In the genomic region with DNA sequence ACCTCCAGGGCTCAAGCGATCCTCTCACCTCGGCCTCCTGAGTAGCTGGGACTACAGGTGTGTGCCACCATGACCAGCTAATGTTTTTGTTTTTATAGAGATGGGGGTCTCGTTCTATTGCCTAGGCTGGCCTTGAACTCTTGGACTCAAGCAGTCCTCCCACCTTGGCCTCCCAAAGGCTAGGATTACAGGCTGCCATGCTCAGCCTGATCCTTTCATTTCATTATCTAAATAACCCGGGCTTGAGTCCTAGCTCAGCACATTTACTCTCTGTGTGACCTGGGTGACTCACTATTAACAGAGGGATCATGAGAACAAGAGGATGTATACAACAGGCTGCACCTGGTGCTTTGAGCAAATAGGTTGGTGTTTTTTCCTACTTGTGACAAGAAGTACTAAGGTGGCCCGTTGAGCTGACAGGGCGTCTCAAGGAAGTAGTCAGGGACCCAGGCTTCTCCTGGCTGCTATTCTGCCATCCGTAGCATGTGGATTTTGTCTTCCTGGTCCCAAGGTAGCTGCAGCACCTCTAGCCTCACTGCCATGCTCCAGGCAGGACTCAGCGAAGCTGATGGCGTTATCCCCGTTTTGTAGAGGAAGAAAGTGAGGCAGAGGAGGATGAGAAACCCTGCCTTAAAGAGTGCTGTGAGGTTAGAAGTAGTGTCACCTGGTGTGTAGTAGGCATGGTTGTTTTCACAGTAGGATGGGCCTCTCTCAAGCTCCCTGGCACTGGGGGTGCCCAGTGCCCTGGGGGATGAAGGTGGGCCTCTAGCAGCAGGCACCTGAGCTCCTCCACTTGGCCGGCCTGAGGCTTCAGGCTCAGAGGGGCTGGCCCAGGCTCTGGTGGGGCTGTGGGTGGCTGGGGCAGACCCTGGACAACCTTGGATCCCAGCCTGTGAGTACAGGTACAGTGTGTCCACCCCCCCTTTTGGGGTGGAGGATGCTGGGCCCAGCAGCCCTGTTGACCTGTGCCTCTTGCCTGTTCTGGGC, we compare ENCODE assay signal across 16 cellular contexts.
A peak's percentile ranks its signal among the peaks of the same experiment; 100 is the strongest.
DNase-seq lines count a peak whose midpoint lies in the region; ATAC-seq, FAIRE-seq and TF ChIP-seq lines count a peak whose summit lies in the region.
"Had no signal": no experiment of that assay in that cellular context is flagged by ENCODE, and none has a peak within 500 bp of the region (broad histone marks: within the 10 kb centered on the region; RNA-seq: fewer than 3 reads in every experiment).

No MANE protein-coding gene starts in this region.

- no peak for ATAC-seq in K562
- ATAC-seq in naive thymus-derived CD4-positive, alpha-beta T cell, result no peak
- ATAC-seq: left lobe of liver had no signal

- H3K36me3 Mint-ChIP-seq in Calu3 (ENCODE audit: insufficient read depth, unreplicated experiment), result no peaks in the 10 kb centered on the region
- peaks cover 0 to 4% (median 0%) of the 10 kb centered on the region in 5 donors for H3K36me3 Mint-ChIP-seq in naive thymus-derived CD4-positive, alpha-beta T cell

- no peaks in the 10 kb centered on the region for H3K36me3 ChIP-seq in HUES48 (ENCODE audit: control insufficient read depth, insufficient read depth, low read length)
- H3K36me3 ChIP-seq in K562 (ENCODE audit: control insufficient read depth, insufficient read depth, low read length), result no peaks in the 10 kb centered on the region
- peaks cover 0 to 32% (median 0%) of the 10 kb centered on the region in 3 experiments for H3K36me3 ChIP-seq in naive thymus-derived CD4-positive, alpha-beta T cell (ENCODE audit: control insufficient read depth in 2 of 3, insufficient read depth in 3 of 3, low read length in 3 of 3)
- H3K36me3 ChIP-seq in A673 (ENCODE audit: insufficient read depth, low read length, poor library complexity, severe bottlenecking), result no peaks in the 10 kb centered on the region
- H3K36me3 ChIP-seq in MM.1S (replicated peaks; ENCODE audit: insufficient read depth, low read length), result no peaks in the 10 kb centered on the region
- H3K36me3 ChIP-seq: breast epithelium, thoracic aorta had no signal

- H3K9me2 ChIP-seq in MM.1S (replicated peaks; ENCODE audit: insufficient read depth, low read length), result no peaks in the 10 kb centered on the region

- no peak for TF ChIP-seq RAD21 in K562 (CRISPR knock-in tag; conservative IDR thresholded peaks at IDR 0.05 in 1 of 2, IDR thresholded peaks at IDR 0.05 in 1 of 2)

- peak overlapping the region; percentile 36 for H3K27ac Mint-ChIP-seq in Calu3 (ENCODE audit: unreplicated experiment)
- peak overlapping the region in 5 of 9 donors; percentile 8 to 62 (median 48) for H3K27ac Mint-ChIP-seq in naive thymus-derived CD4-positive, alpha-beta T cell
- H3K27ac Mint-ChIP-seq: CD4-positive, alpha-beta T cell had no signal

- H3K9me3 Mint-ChIP-seq in Calu3 (ENCODE audit: low read depth, unreplicated experiment), result no peaks in the 10 kb centered on the region
- H3K9me3 Mint-ChIP-seq in naive thymus-derived CD4-positive, alpha-beta T cell, result no peaks in the 10 kb centered on the region
- H3K9me3 Mint-ChIP-seq: CD4-positive, alpha-beta T cell had no signal

- TF ChIP-seq EP300 in K562 (IDR thresholded peaks at IDR 0.05; ENCODE audit: low read length), result no peak

- no peak overlapping the region for H3K4me3 Mint-ChIP-seq in Calu3 (ENCODE audit: low read depth, unreplicated experiment)
- H3K4me3 Mint-ChIP-seq in naive thymus-derived CD4-positive, alpha-beta T cell, result no peak overlapping the region
- H3K4me3 Mint-ChIP-seq: CD4-positive, alpha-beta T cell had no signal

- no peaks in the 10 kb centered on the region for H3K79me2 ChIP-seq in K562 (ENCODE audit: control insufficient read depth, insufficient read depth, low read length)
- H3K79me2 ChIP-seq in MM.1S (ENCODE audit: low read length), result no peaks in the 10 kb centered on the region

- H3K27me3 Mint-ChIP-seq in Calu3 (ENCODE audit: unreplicated experiment), result no peaks in the 10 kb centered on the region
- H3K27me3 Mint-ChIP-seq in naive thymus-derived CD4-positive, alpha-beta T cell, result no peaks in the 10 kb centered on the region
- H3K27me3 Mint-ChIP-seq: CD4-positive, alpha-beta T cell had no signal

- TF ChIP-seq POLR2A in K562 (conservative IDR thresholded peaks at IDR 0.05), result no peak

- H4K20me1 ChIP-seq in K562 (replicated peaks; ENCODE audit: control insufficient read depth, insufficient read depth, low read length), result peaks cover 2% of the 10 kb centered on the region; the same call in 1 of the 2 replicates
- no peaks in the 10 kb centered on the region for H4K20me1 ChIP-seq in MM.1S (ENCODE audit: insufficient read depth, low read length)

- H3K4me1 Mint-ChIP-seq in Calu3 (ENCODE audit: low read depth, unreplicated experiment), result peaks cover 18% of the 10 kb centered on the region
- peaks cover 0 to 7% (median 0%) of the 10 kb centered on the region in 7 donors for H3K4me1 Mint-ChIP-seq in naive thymus-derived CD4-positive, alpha-beta T cell

- CTCF ChIA-PET in Calu3 (lab: Charles Lee) (interaction anchor here (0.5 to 1.9 kb wide), 6 partner anchors 10 to 809 kb away, joined by 3 to 11 read pairs (median 4); a partner anchor contains a TSS), K562 (lab: Yijun Ruan, JAX; ENCODE audit: low intra/inter-chr PET ratio) (no interaction called here), A673 (lab: Charles Lee) (interaction anchor here (0.6 kb wide), 1 partner anchor 16 kb away, joined by 3 read pairs; no protein-coding TSS in a partner anchor)
- CTCF ChIA-PET in naive thymus-derived CD4-positive, alpha-beta T cell (lab: Charles Lee), result interaction anchor here (0.6 kb wide), 1 partner anchor 68 kb away, joined by 3 read pairs; no protein-coding TSS in a partner anchor

- H3K4me1 ChIP-seq in HUES48 (ENCODE audit: control insufficient read depth, insufficient read depth, low read length) (peaks cover 24% of the 10 kb centered on the region), K562 (replicated peaks in 1 of 2; ENCODE audit: control insufficient read depth in 2 of 2, insufficient read depth in 2 of 2, low read length in 2 of 2) (peaks cover 0 to 21% of the 10 kb centered on the region in 2 experiments; a peak in 2 of 5 replicates), A673 (ENCODE audit: insufficient read depth, low read length, poor library complexity, severe bottlenecking) (no peaks in the 10 kb centered on the region), MM.1S (ENCODE audit: low read length) (no peaks in the 10 kb centered on the region)
- no peaks in the 10 kb centered on the region for H3K4me1 ChIP-seq in naive thymus-derived CD4-positive, alpha-beta T cell (ENCODE audit: control insufficient read depth in 2 of 2, insufficient read depth in 2 of 2, low read length in 2 of 2)
- H3K4me1 ChIP-seq: breast epithelium had no signal

- H3K27ac ChIP-seq in HUES48 (ENCODE audit: low read depth, low read length) (peak overlapping the region; percentile 34), K562 (ENCODE audit: extremely low read depth, low read depth, low read length) (no peak overlapping the region), A673 (ENCODE audit: low read depth, low read length, poor library complexity, severe bottlenecking) (no peak overlapping the region), MM.1S (ENCODE audit: low read length) (no peak overlapping the region)
- no peak overlapping the region for H3K27ac ChIP-seq in naive thymus-derived CD4-positive, alpha-beta T cell (ENCODE audit: low read depth, low read length)
- H3K27ac ChIP-seq: breast epithelium, thoracic aorta had no signal

- H3K27me3 ChIP-seq in HUES48 (ENCODE audit: control insufficient read depth, insufficient read depth, low read length) (no peaks in the 10 kb centered on the region), K562 (ENCODE audit: control insufficient read depth in 2 of 2, insufficient read depth in 2 of 2, low read length in 2 of 2) (peaks cover 0 to 4% of the 10 kb centered on the region in 2 experiments; a peak in 1 of 5 replicates), A673 (replicated peaks; ENCODE audit: insufficient read depth, low read depth, low read length, poor library complexity) (no peaks in the 10 kb centered on the region), MM.1S (replicated peaks; ENCODE audit: insufficient read depth, low read length) (no peaks in the 10 kb centered on the region)
- H3K27me3 ChIP-seq in naive thymus-derived CD4-positive, alpha-beta T cell (ENCODE audit: control insufficient read depth in 2 of 2, insufficient read depth in 2 of 2, low read length in 2 of 2), result no peaks in the 10 kb centered on the region
- H3K27me3 ChIP-seq: breast epithelium had no signal

- no peaks in the 10 kb centered on the region for H3K9me1 ChIP-seq in K562 (ENCODE audit: control insufficient read depth, insufficient read depth, low read length)

- no peaks in the 10 kb centered on the region for H3F3A ChIP-seq in MM.1S (ENCODE audit: insufficient read depth, low read length)

- POLR2A ChIA-PET in K562 (lab: Yijun Ruan, JAX) (interaction anchor here (0.6 to 1.6 kb wide), 3 partner anchors 9 to 408 kb away, joined by 3 to 6 read pairs (median 3); no protein-coding TSS in a partner anchor), A673 (lab: Charles Lee; ENCODE audit: low non-redundant PET) (no interaction called here)
- POLR2A ChIA-PET in naive thymus-derived CD4-positive, alpha-beta T cell (lab: Charles Lee), result no interaction called here

- no peak overlapping the region for H2AFZ ChIP-seq in K562 (ENCODE audit: low read depth, low read length)
- H2AFZ ChIP-seq in MM.1S (ENCODE audit: low read length), result no peak overlapping the region

- no peak overlapping the region for H3K4me2 ChIP-seq in K562 (ENCODE audit: insufficient read depth, low read length)
- no peak overlapping the region for H3K4me2 ChIP-seq in MM.1S (ENCODE audit: low read depth, low read length)

- BruUV-seq in Calu3 (replicated peaks; lab: Mats Ljungman, UMichigan) (no TSS peak), K562 (replicated peaks; lab: Mats Ljungman, UMichigan) (no TSS peak), A673 (replicated peaks; lab: Mats Ljungman, UMichigan) (no TSS peak)

- H3K9me3 ChIP-seq in HUES48 (ENCODE audit: control insufficient read depth, insufficient read depth, low read length) (no peaks in the 10 kb centered on the region), K562 (replicated peaks; ENCODE audit: control insufficient read depth, insufficient read depth, low read depth, low read length) (no peaks in the 10 kb centered on the region), A673 (ENCODE audit: low read depth, low read length, poor library complexity, severe bottlenecking) (no peaks in the 10 kb centered on the region), MM.1S (replicated peaks; ENCODE audit: insufficient read depth, low read length) (no peaks in the 10 kb centered on the region)
- H3K9me3 ChIP-seq in naive thymus-derived CD4-positive, alpha-beta T cell (ENCODE audit: control insufficient read depth in 2 of 3, low read length in 3 of 3), result no peaks in the 10 kb centered on the region
- H3K9me3 ChIP-seq: breast epithelium, thoracic aorta had no signal

- no peak for TF ChIP-seq CTCF in Calu3 (IDR thresholded peaks at IDR 0.05; ENCODE audit: unreplicated experiment)
- no peak for TF ChIP-seq CTCF in K562 (IDR thresholded peaks at IDR 0.05 in 2 of 3, conservative IDR thresholded peaks at IDR 0.05 in 1 of 3; ENCODE audit: insufficient read depth in 2 of 3, low read depth in 1 of 3, low read length in 3 of 3)
- TF ChIP-seq CTCF in A673 (conservative IDR thresholded peaks at IDR 0.05; ENCODE audit: low read depth, low read length), result no peak
- no peak for TF ChIP-seq CTCF in MM.1S (IDR thresholded peaks at IDR 0.05; ENCODE audit: low read length)

- no peak overlapping the region for H3K9ac ChIP-seq in HUES48 (ENCODE audit: low read depth, low read length)
- no peak overlapping the region for H3K9ac ChIP-seq in K562 (ENCODE audit: insufficient read depth in 1 of 2, low read depth in 2 of 2, low read length in 2 of 2)
- no peak overlapping the region for H3K9ac ChIP-seq in MM.1S (ENCODE audit: low read length)

- FAIRE-seq in K562 (lab: Jason Lieb, UNC), result no peak

- intact Hi-C loops in Calu3 (cut with micrococcal nuclease; ENCODE audit: unreplicated experiment), result no loop called here
- intact Hi-C loops in K562 (cut with micrococcal nuclease), result no loop called here
- intact Hi-C loops in naive thymus-derived CD4-positive, alpha-beta T cell (cut with micrococcal nuclease), result no loop called here
- intact Hi-C loops in A673 (cut with micrococcal nuclease; ENCODE audit: unreplicated experiment), result no loop called here

- 25% methylated on average over 11 of the region's 11 CpGs for WGBS in K562 (ENCODE audit: insufficient coverage, low coverage, missing lambda C conversion rate)

- DNase-seq in Calu3, result peak; percentile 38
- DNase-seq in K562 (ENCODE audit: extremely low read depth in 1 of 4, low spot score in 3 of 4), result no peak
- no peak for DNase-seq in naive thymus-derived CD4-positive, alpha-beta T cell
- no peak for DNase-seq in NCI-H1694 treated with DMSO at 0.1 percent for 48 hours (lab: John Stamatoyannopoulos, UW)
- DNase-seq in A673 (ENCODE audit: low spot score), result no peak
- no peak for DNase-seq in G401 (ENCODE audit: low spot score)
- no peak for DNase-seq in MM.1S
- DNase-seq: CD4-positive, alpha-beta T cell; glutamatergic neuron; KBM-7; NCI-H2081 treated with DMSO at 0.1 percent for 48 hours; occipital lobe had no signal

- in situ Hi-C loops in K562 (cut with MboI), result no loop called here
- in situ Hi-C loops in G401 (cut with HindIII; ENCODE audit: low sequenced_read_pairs), result no loop called here

- no peak overlapping the region for H3K4me3 ChIP-seq in HUES48 (ENCODE audit: low read depth, low read length)
- no peak overlapping the region for H3K4me3 ChIP-seq in K562
- H3K4me3 ChIP-seq in naive thymus-derived CD4-positive, alpha-beta T cell (ENCODE audit: low read length), result no peak overlapping the region
- H3K4me3 ChIP-seq in A673 (ENCODE audit: low read depth, low read length, poor library complexity, severe bottlenecking), result no peak overlapping the region
- H3K4me3 ChIP-seq in MM.1S (ENCODE audit: low read length), result no peak overlapping the region
- H3K4me3 ChIP-seq: breast epithelium, thoracic aorta had no signal
